In the genomic region with DNA sequence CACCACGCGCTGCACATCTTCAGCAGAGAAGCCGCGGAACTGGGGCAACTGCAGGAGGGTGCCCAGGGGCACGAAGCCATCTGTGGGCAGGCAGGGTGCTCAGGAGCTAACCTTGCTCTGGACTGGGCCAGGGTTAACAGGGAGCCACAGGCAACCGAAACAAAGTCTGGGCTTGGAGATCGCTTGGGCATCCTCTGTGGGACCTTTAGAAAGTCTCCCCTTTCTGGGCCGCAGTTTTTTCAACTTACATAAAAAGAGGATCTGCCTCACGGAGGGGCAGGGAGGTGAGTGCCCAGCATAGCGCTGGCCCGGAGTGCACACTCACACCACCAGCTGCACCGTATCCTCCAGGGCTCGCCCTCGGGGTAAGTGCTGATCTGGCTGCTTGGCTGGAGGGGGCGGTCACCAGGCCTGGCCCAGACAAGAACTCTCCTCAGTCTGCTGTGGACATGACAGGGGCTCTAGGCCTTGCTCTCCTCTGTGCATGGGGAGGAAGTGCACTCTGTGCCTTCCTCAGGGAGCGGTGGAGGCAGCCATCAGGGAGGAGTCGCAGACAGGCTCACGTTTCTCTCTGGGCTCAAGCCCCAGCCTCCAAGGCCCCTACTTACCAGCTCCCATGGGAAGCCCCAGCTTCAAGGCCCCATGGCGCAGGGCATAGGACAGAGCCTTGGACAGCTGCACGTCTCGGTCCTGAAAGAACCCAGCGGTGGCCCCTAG, we compare ENCODE assay signal across 8 cellular contexts. TPM values are rescaled to one million over a fixed set of nuclear protein-coding genes. Genes with fewer than 3 reads are reported as not detected.
DNase-seq lines count a peak whose midpoint lies in the region; ATAC-seq and TF ChIP-seq lines count a peak whose summit lies in the region.

No MANE protein-coding gene starts in this region.

- TF ChIP-seq CTCF in OCI-LY1 (IDR thresholded peaks at IDR 0.05; ENCODE audit: low read length), result no peak

- peak overlapping the region; percentile 77 for H3K27ac ChIP-seq in CD4-positive, alpha-beta memory T cell (ENCODE audit: low read depth, low read length)
- H3K27ac ChIP-seq in OCI-LY1 (ENCODE audit: low read depth, low read length, poor library complexity, severe bottlenecking), result peak overlapping the region; percentile 71
- peak overlapping the region; percentile 82 for H3K27ac ChIP-seq in effector memory CD4-positive, alpha-beta T cell (ENCODE audit: insufficient read depth, low read length, poor library complexity, severe bottlenecking)

- peaks cover 38% of the 10 kb centered on the region for H3K4me1 ChIP-seq in CD4-positive, alpha-beta memory T cell (ENCODE audit: insufficient read depth, low read length)
- H3K4me1 ChIP-seq in OCI-LY1 (ENCODE audit: insufficient read depth, low read length, severe bottlenecking) (peaks cover 43% of the 10 kb centered on the region), neuron (ENCODE audit: insufficient read depth, low read length) (peaks cover 32% of the 10 kb centered on the region)
- H3K4me1 ChIP-seq in effector memory CD4-positive, alpha-beta T cell (ENCODE audit: control insufficient read depth, insufficient read depth, low read length, poor library complexity, severe bottlenecking), result peaks cover 37% of the 10 kb centered on the region

- peak overlapping the region; percentile 68 to 94 (median 90) for H3K4me3 Mint-ChIP-seq in CD4-positive, alpha-beta memory T cell

- H2AFZ ChIP-seq in OCI-LY1 (ENCODE audit: low read length), result no peak overlapping the region
- peak overlapping the region; percentile 50 for H2AFZ ChIP-seq in neuron (ENCODE audit: low read depth, low read length)

- peak overlapping the region; percentile 52 to 93 (median 83) for H3K27ac Mint-ChIP-seq in CD4-positive, alpha-beta memory T cell

- H3K27me3 ChIP-seq in CD4-positive, alpha-beta memory T cell (ENCODE audit: insufficient read depth, low read length), result no peaks in the 10 kb centered on the region
- H3K27me3 ChIP-seq in OCI-LY1 (ENCODE audit: insufficient read depth, low read length) (no peaks in the 10 kb centered on the region), neuron (ENCODE audit: insufficient read depth, low read length) (no peaks in the 10 kb centered on the region)
- no peaks in the 10 kb centered on the region for H3K27me3 ChIP-seq in effector memory CD4-positive, alpha-beta T cell (replicated peaks; ENCODE audit: control insufficient read depth, insufficient read depth, low read length, poor library complexity, severe bottlenecking)

- intact Hi-C loops in CD4-positive, alpha-beta memory T cell (cut with micrococcal nuclease), result no loop called here

- H3K9me2 ChIP-seq in OCI-LY1 (ENCODE audit: low read depth, low read length), result no peaks in the 10 kb centered on the region

- H4K20me1 ChIP-seq in OCI-LY1 (ENCODE audit: insufficient read depth, low read length), result no peaks in the 10 kb centered on the region

- H3K4me2 ChIP-seq in OCI-LY1 (ENCODE audit: low read length), result peak overlapping the region; percentile 94

- peaks cover 24% of the 10 kb centered on the region for H3K36me3 ChIP-seq in CD4-positive, alpha-beta memory T cell (ENCODE audit: insufficient read depth, low read length)
- H3K36me3 ChIP-seq in OCI-LY1 (ENCODE audit: insufficient read depth, low read length) (peaks cover 33% of the 10 kb centered on the region), neuron (ENCODE audit: insufficient read depth, low read length) (peaks cover 17% of the 10 kb centered on the region)
- peaks cover 25% of the 10 kb centered on the region for H3K36me3 ChIP-seq in effector memory CD4-positive, alpha-beta T cell (ENCODE audit: control insufficient read depth, insufficient read depth, low read length)

- peaks cover 0 to 16% of the 10 kb centered on the region in 2 donors for H3K36me3 Mint-ChIP-seq in CD4-positive, alpha-beta memory T cell

- no peaks in the 10 kb centered on the region for H3K27me3 Mint-ChIP-seq in CD4-positive, alpha-beta memory T cell

- H3K9me3 Mint-ChIP-seq in CD4-positive, alpha-beta memory T cell, result no peaks in the 10 kb centered on the region

- ATAC-seq in GM19035 (IDR thresholded peaks at IDR 0.05; ENCODE audit: unreplicated experiment), result no peak

- DNase-seq in CD4-positive, alpha-beta memory T cell, result no peak
- DNase-seq in effector memory CD4-positive, alpha-beta T cell, result no peak
- DNase-seq in ACHN (no peak), Kasumi-1 (lab: John Stamatoyannopoulos, UW) (no peak), DMS 273 treated with DMSO at 0.1 percent for 48 hours (lab: John Stamatoyannopoulos, UW) (no peak)

- H3K9ac ChIP-seq in OCI-LY1 (ENCODE audit: low read length), result peak overlapping the region; percentile 99

- CTCF ChIA-PET in CD4-positive, alpha-beta memory T cell (lab: Charles Lee; ENCODE audit: partially characterized antibody), result interaction anchor here (1.1 to 18.8 kb wide), 4 partner anchors 12 to 78 kb away, joined by 3 to 207 read pairs (median 26); partner anchors contain the start of genes CATSPERZ, ESRRA and FERMT3

- no peaks in the 10 kb centered on the region for H3K9me3 ChIP-seq in CD4-positive, alpha-beta memory T cell (ENCODE audit: control insufficient read depth in 1 of 2, low read length in 2 of 2)
- H3K9me3 ChIP-seq in OCI-LY1 (ENCODE audit: low read length) (no peaks in the 10 kb centered on the region), neuron (ENCODE audit: low read length) (no peaks in the 10 kb centered on the region)
- no peaks in the 10 kb centered on the region for H3K9me3 ChIP-seq in effector memory CD4-positive, alpha-beta T cell (ENCODE audit: control insufficient read depth, low read length)

- POLR2A ChIA-PET in CD4-positive, alpha-beta memory T cell (lab: Charles Lee; ENCODE audit: partially characterized antibody), result interaction anchor here (1.1 to 38.9 kb wide), 10 partner anchors 14 to 92 kb away, joined by 4 to 937 read pairs (median 19); partner anchors contain the start of genes BAD, ESRRA, FERMT3 and FKBP2

- no peaks in the 10 kb centered on the region for H3K79me2 ChIP-seq in OCI-LY1 (ENCODE audit: insufficient read depth, low read length)

- no peaks in the 10 kb centered on the region for H3F3A ChIP-seq in OCI-LY1 (ENCODE audit: insufficient read depth, low read length)

- H3K4me3 ChIP-seq in CD4-positive, alpha-beta memory T cell (ENCODE audit: low read length in 2 of 2), result peak overlapping the region in 1 of 2 donors; percentile 94
- H3K4me3 ChIP-seq in OCI-LY1 (ENCODE audit: low read depth, low read length, poor library complexity, severe bottlenecking), result peak overlapping the region; percentile 90
- H3K4me3 ChIP-seq in effector memory CD4-positive, alpha-beta T cell (ENCODE audit: insufficient read depth, low read depth, low read length, poor library complexity, severe bottlenecking), result peak overlapping the region; percentile 80
- H3K4me3 ChIP-seq in neuron (ENCODE audit: low read length), result peak overlapping the region; percentile 71

- in situ Hi-C loops in ACHN (cut with HindIII; ENCODE audit: low pct_ligation_motif_present, low pct_unique_long_range_greater_than_20kb, low sequenced_read_pairs), result no loop called here

- peaks cover 13 to 49% (median 24%) of the 10 kb centered on the region in 4 donors for H3K4me1 Mint-ChIP-seq in CD4-positive, alpha-beta memory T cell

RNA-seq across cellular contexts. Expression of gene TRPT1, which starts 0.9 kb away (rescaled TPM):
- total RNA-seq in CD4-positive, alpha-beta memory T cell, result 10 to 100 TPM; 37.6 to 42.1 TPM
- polyA plus RNA-seq in CD4-positive, alpha-beta memory T cell, result 10 to 100 TPM; 31.1 to 35.3 TPM

RNA-seq across cellular contexts. Expression of gene NUDT22, which starts 1.0 kb away (rescaled TPM):
- 100 to 1,000 TPM in 1 of 2 experiments, 10 to 100 TPM in 1; 83.9 to 101 TPM for total RNA-seq in CD4-positive, alpha-beta memory T cell
- polyA plus RNA-seq in CD4-positive, alpha-beta memory T cell, result 10 to 100 TPM; 38.1 to 69.6 TPM

RNA-seq across cellular contexts. Expression of gene DNAJC4, which starts 5.3 kb away (rescaled TPM):
- 10 to 100 TPM; 60.6 to 64.5 TPM for total RNA-seq in CD4-positive, alpha-beta memory T cell
- polyA plus RNA-seq in CD4-positive, alpha-beta memory T cell, result 10 to 100 TPM; 15.6 to 23.6 TPM

RNA-seq across cellular contexts. Expression of gene VEGFB, which starts 9.3 kb away (rescaled TPM):
- 10 to 100 TPM; 96.8 to 97.3 TPM for total RNA-seq in CD4-positive, alpha-beta memory T cell
- polyA plus RNA-seq in CD4-positive, alpha-beta memory T cell, result 10 to 100 TPM in 1 of 2 donors, 1 to 10 TPM in 1; 2.3 to 22.2 TPM

RNA-seq across cellular contexts. Expression of gene FKBP2, which starts 15.8 kb away (rescaled TPM):
- 10 to 100 TPM; 41.4 to 46.4 TPM for total RNA-seq in CD4-positive, alpha-beta memory T cell
- polyA plus RNA-seq in CD4-positive, alpha-beta memory T cell, result 100 to 1,000 TPM; 106 to 107 TPM
